ENCODE assay signal across 9 cellular contexts in the genomic region with DNA sequence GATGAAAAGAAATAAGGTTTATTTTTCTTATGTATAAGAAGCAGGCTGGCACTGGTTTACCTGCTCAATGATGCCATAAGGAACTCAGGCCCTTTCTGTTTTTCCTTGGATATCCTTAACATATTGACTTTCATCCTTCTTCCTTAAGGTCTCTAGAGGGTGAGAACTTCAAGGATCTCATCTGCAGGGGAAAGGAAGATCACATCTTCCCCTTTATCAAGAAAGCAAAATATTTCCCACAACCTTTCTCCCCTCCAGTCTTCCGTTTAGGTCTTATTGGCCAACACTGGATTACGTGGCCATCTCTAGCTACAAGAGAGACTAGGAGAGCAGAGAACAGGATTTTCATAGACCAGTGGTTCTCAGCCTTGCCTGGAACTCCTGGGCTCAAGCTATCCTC. TPM values are rescaled to one million over a fixed set of nuclear protein-coding genes. Genes with fewer than 3 reads are reported as not detected.
"Had no signal": no experiment of that assay in that cellular context is flagged by ENCODE, and none has a peak within 500 bp of the region (broad histone marks: within the 10 kb centered on the region; RNA-seq: fewer than 3 reads in every experiment).

No MANE protein-coding gene starts in this region.

- DNase-seq: H9, HCEC 1CT, Karpas-422, KBM-7 had no signal

- FAIRE-seq: H1, H54, HepG2 had no signal

RNA-seq across cellular contexts. Expression of gene TBX4, which starts 4.2 kb away (rescaled TPM):
- polyA plus RNA-seq: GM23338, IgD-negative memory B cell had no signal

RNA-seq across cellular contexts. Expression of gene TBX2, which starts 48.4 kb away (rescaled TPM):
- polyA plus RNA-seq: GM23338, H1, IgD-negative memory B cell had no signal
